ENCODE assay signal across 8 cellular contexts in genomic region chr20:58228484-58229197, GRCh38. TPM values are rescaled to one million over a fixed set of nuclear protein-coding genes. Genes with fewer than 3 reads are reported as not detected.
DNase-seq lines count a peak whose midpoint lies in the region; FAIRE-seq and TF ChIP-seq lines count a peak whose summit lies in the region.

TSS of gene ANKRD60 (minus strand) at chr20:58228653. CDS start at chr20:58228653, 0 bp downstream.

- peaks cover 36 to 49% of the 10 kb centered on the region in 2 donors for H3K27me3 Mint-ChIP-seq in CD4-positive, alpha-beta memory T cell

- H3K4me3 Mint-ChIP-seq in CD4-positive, alpha-beta memory T cell: peak within 1 kb of the TSS; percentile 5 to 64 (median 44)

- H3K4me1 Mint-ChIP-seq in CD4-positive, alpha-beta memory T cell: peaks cover 5 to 20% (median 12%) of the 10 kb centered on the region in 4 donors

- TF ChIP-seq CTCF in kidney (IDR thresholded peaks at IDR 0.05; ENCODE audit: borderline replicate concordance, extremely low read depth, insufficient read depth): no peak
- no peak for TF ChIP-seq CTCF in testis (IDR thresholded peaks at IDR 0.05)

- H3K27me3 ChIP-seq in CD4-positive, alpha-beta memory T cell (ENCODE audit: insufficient read depth, low read length): peaks cover 24% of the 10 kb centered on the region
- no peaks in the 10 kb centered on the region for H3K27me3 ChIP-seq in testis

- no peaks in the 10 kb centered on the region for H3K36me3 ChIP-seq in CD4-positive, alpha-beta memory T cell (ENCODE audit: insufficient read depth, low read length)
- H3K36me3 ChIP-seq in kidney (ENCODE audit: control insufficient read depth in 1 of 2, insufficient read depth in 2 of 2, low read length in 2 of 2) (peaks cover 0 to 3% of the 10 kb centered on the region in 2 donors), testis (ENCODE audit: low read depth, missing control alignments) (no peaks in the 10 kb centered on the region)

- peak; percentile 54 to 76 (median 65) for DNase-seq in CD4-positive, alpha-beta memory T cell
- DNase-seq in RPMI7951 (ENCODE audit: low read depth) (peak; percentile 53), amniotic epithelial cell (ENCODE audit: low read depth) (peak; percentile 28), kidney (peak; percentile 63), testis (peak; percentile 23), head of caudate nucleus (no peak), cortex of kidney (lab: John Stamatoyannopoulos, UW) (no peak), OCI-M1 (lab: John Stamatoyannopoulos, UW) (no peak)

- H3K9me3 Mint-ChIP-seq in CD4-positive, alpha-beta memory T cell: peaks cover 0 to 2% (median 0%) of the 10 kb centered on the region in 8 donors

- POLR2A ChIA-PET in CD4-positive, alpha-beta memory T cell (lab: Charles Lee; ENCODE audit: partially characterized antibody): no interaction called here

- CTCF ChIA-PET in CD4-positive, alpha-beta memory T cell (lab: Charles Lee; ENCODE audit: partially characterized antibody): no interaction called here

- H3K27ac ChIP-seq in CD4-positive, alpha-beta memory T cell (ENCODE audit: low read depth, low read length): no peak within 1 kb of the TSS
- no peak within 1 kb of the TSS for H3K27ac ChIP-seq in kidney (ENCODE audit: low read depth in 2 of 2, low read length in 2 of 2)
- no peak within 1 kb of the TSS for H3K27ac ChIP-seq in testis

- no peak within 1 kb of the TSS for H3K9ac ChIP-seq in kidney (ENCODE audit: low read length in 2 of 2)

- no peak for FAIRE-seq in kidney (lab: Jason Lieb, UNC)

- H3K4me3 ChIP-seq in CD4-positive, alpha-beta memory T cell (ENCODE audit: low read length in 2 of 2): no peak within 1 kb of the TSS
- H3K4me3 ChIP-seq in kidney (ENCODE audit: low read length in 2 of 2): no peak within 1 kb of the TSS
- peak within 1 kb of the TSS; percentile 18 to 24 for H3K4me3 ChIP-seq in testis

- 22 to 23% methylated on average over 24 to 29 of the region's 74 CpGs for WGBS in testis, 2 donors

- H3K36me3 Mint-ChIP-seq in CD4-positive, alpha-beta memory T cell: peaks cover 0 to 7% of the 10 kb centered on the region in 2 donors

- no peaks in the 10 kb centered on the region for H3K9me3 ChIP-seq in CD4-positive, alpha-beta memory T cell (ENCODE audit: control insufficient read depth in 1 of 2, low read length in 2 of 2)
- H3K9me3 ChIP-seq in kidney (ENCODE audit: control insufficient read depth in 1 of 2, low read length in 2 of 2) (peaks cover 0 to 2% of the 10 kb centered on the region in 2 donors), testis (no peaks in the 10 kb centered on the region)

- no peaks in the 10 kb centered on the region for H3K4me1 ChIP-seq in CD4-positive, alpha-beta memory T cell (ENCODE audit: insufficient read depth, low read length)
- H3K4me1 ChIP-seq in kidney (ENCODE audit: control insufficient read depth in 1 of 2, insufficient read depth in 1 of 2, low read depth in 1 of 2, low read length in 2 of 2) (no peaks in the 10 kb centered on the region), testis (no peaks in the 10 kb centered on the region)

- intact Hi-C loops in CD4-positive, alpha-beta memory T cell (cut with micrococcal nuclease): no loop called here
- intact Hi-C loops in kidney (cut with DNase I): no loop called here
- intact Hi-C loops in testis (cut with DNase I; ENCODE audit: low total_unique reads): no loop called here
- intact Hi-C loops in head of caudate nucleus (cut with DNase I): no loop called here

- TF ChIP-seq POLR2A in testis (IDR thresholded peaks at IDR 0.05): no peak

- H3K27ac Mint-ChIP-seq in CD4-positive, alpha-beta memory T cell: peak within 1 kb of the TSS; percentile 15 to 91 (median 71)

RNA-seq across cellular contexts. Expression of gene ANKRD60, which starts in this region (rescaled TPM):
- not detected for total RNA-seq in CD4-positive, alpha-beta memory T cell
- not detected for polyA plus RNA-seq in CD4-positive, alpha-beta memory T cell
- total RNA-seq in RPMI7951 (2014; rRNA removed; shearing (Covaris generic)): not detected in 2 replicates
- total RNA-seq in kidney: not detected
- not detected for polyA plus RNA-seq in kidney (ENCODE audit: insufficient read depth, low read depth, low replicate concordance)
- total RNA-seq in testis: 1 to 10 TPM; 3.0 to 8.0 TPM
- polyA plus RNA-seq in testis (ENCODE audit: insufficient read depth, low read depth, low replicate concordance): 7.7 TPM

Comparison
In these comparisons a context has a peak if more than half of its experiments do, and no peak if none do; other contexts are left out.
1. Peak in DNase-seq in CD4-positive, alpha-beta memory T cell; RNA of the gene not detected or under 1 TPM.
2. Peak in DNase-seq in RPMI7951; RNA of the gene not detected or under 1 TPM.
3. Peak in DNase-seq in kidney; RNA of the gene not detected or under 1 TPM.
4. DNase-seq: peak in amniotic epithelial cell (single experiment) and testis (single experiment); none in head of caudate nucleus (0 of 42), cortex of kidney (single experiment) and OCI-M1 (single experiment).
5. H3K4me3 ChIP-seq: peak in testis (2 of 2); none in CD4-positive, alpha-beta memory T cell (0 of 2) and kidney (0 of 2).